8 cellular contexts compared by ENCODE assay signal in genomic region chr2:96800762-96801463, GRCh38. TPM values are rescaled to one million over a fixed set of nuclear protein-coding genes. Genes with fewer than 3 reads are reported as not detected.
DNase-seq lines count a peak whose midpoint lies in the region; ATAC-seq and TF ChIP-seq lines count a peak whose summit lies in the region.

No MANE protein-coding gene starts in this region.

- in situ Hi-C loops in ACHN (cut with HindIII; ENCODE audit: low pct_ligation_motif_present, low pct_unique_long_range_greater_than_20kb, low sequenced_read_pairs): no loop called here

- DNase-seq in ACHN (peak; percentile 62), NCI-H774 (lab: John Stamatoyannopoulos, UW) (peak; percentile 13), activated T-cell treated with anti-CD3 and anti-CD28 coated beads for 4 hours (peak; percentile 59)
- peak; percentile 64 to 72 for DNase-seq in stimulated activated naive CD8-positive, alpha-beta T cell treated with anti-CD3 and anti-CD28 coated beads, Interleukin-15, amount 100 ng/mL, for 72 hours

- H3K4me3 Mint-ChIP-seq in nephron: no peak overlapping the region
- no peak overlapping the region for H3K4me3 Mint-ChIP-seq in stimulated activated naive CD8-positive, alpha-beta T cell treated with anti-CD3 and anti-CD28 coated beads, Interleukin-15, amount 100 ng/mL, for 72 hours

- TF ChIP-seq CTCF in nephron (IDR thresholded peaks at IDR 0.05; ENCODE audit: unreplicated experiment in 3 of 3): peak; percentile 78 to 84 (median 82)

- H3K27ac Mint-ChIP-seq in nephron: no peak overlapping the region
- H3K27ac Mint-ChIP-seq in stimulated activated naive CD8-positive, alpha-beta T cell treated with anti-CD3 and anti-CD28 coated beads, Interleukin-15, amount 100 ng/mL, for 72 hours: no peak overlapping the region

- ATAC-seq in GM18498 (IDR thresholded peaks at IDR 0.05; ENCODE audit: unreplicated experiment) (peak; percentile 91), HG02970 (IDR thresholded peaks at IDR 0.05; ENCODE audit: low FRiP score, unreplicated experiment) (peak; percentile 52), esophagus mucosa (peak; percentile 90)
- ATAC-seq in stimulated activated naive CD8-positive, alpha-beta T cell treated with anti-CD3 and anti-CD28 coated beads, Interleukin-15, amount 100 ng/mL, for 72 hours: peak; percentile 95

- H3K36me3 Mint-ChIP-seq in nephron (ENCODE audit: low read depth): peaks cover 8% of the 10 kb centered on the region

- H3K27me3 Mint-ChIP-seq in nephron (ENCODE audit: low read depth): no peaks in the 10 kb centered on the region
- H3K27me3 Mint-ChIP-seq in stimulated activated naive CD8-positive, alpha-beta T cell treated with anti-CD3 and anti-CD28 coated beads, Interleukin-15, amount 100 ng/mL, for 72 hours: no peaks in the 10 kb centered on the region

- no peaks in the 10 kb centered on the region for H3K9me3 Mint-ChIP-seq in nephron
- H3K9me3 Mint-ChIP-seq in stimulated activated naive CD8-positive, alpha-beta T cell treated with anti-CD3 and anti-CD28 coated beads, Interleukin-15, amount 100 ng/mL, for 72 hours: no peaks in the 10 kb centered on the region

- H3K4me1 Mint-ChIP-seq in nephron: no peaks in the 10 kb centered on the region
- no peaks in the 10 kb centered on the region for H3K4me1 Mint-ChIP-seq in stimulated activated naive CD8-positive, alpha-beta T cell treated with anti-CD3 and anti-CD28 coated beads, Interleukin-15, amount 100 ng/mL, for 72 hours

RNA-seq across cellular contexts. Expression of gene CNNM3, which starts 15.2 kb away (rescaled TPM):
- total RNA-seq in esophagus mucosa: 6.1 TPM

RNA-seq across cellular contexts. Expression of gene CNNM4, which starts 40.2 kb away (rescaled TPM):
- 9.3 TPM for total RNA-seq in esophagus mucosa

RNA-seq across cellular contexts. Expression of gene ANKRD23, which starts 42.9 kb away (rescaled TPM):
- total RNA-seq in esophagus mucosa: 1.8 TPM

RNA-seq across cellular contexts. Expression of gene ANKRD39, which starts 56.9 kb away (rescaled TPM):
- total RNA-seq in esophagus mucosa: 7.8 TPM

Comparison
In these comparisons a context has a peak if more than half of its experiments do, and no peak if none do; other contexts are left out.
1. Peak in every context shown above with its lines: DNase-seq and ATAC-seq.
2. DNase-seq: peak in every context shown above with its lines; median percentile 68 in stimulated activated naive CD8-positive, alpha-beta T cell treated with anti-CD3 and anti-CD28 coated beads, Interleukin-15, amount 100 ng/mL, for 72 hours; 62 in ACHN; 59 in activated T-cell treated with anti-CD3 and anti-CD28 coated beads for 4 hours; 13 in NCI-H774.